Comparison of ENCODE assay signal across 9 cellular contexts in the genomic region with DNA sequence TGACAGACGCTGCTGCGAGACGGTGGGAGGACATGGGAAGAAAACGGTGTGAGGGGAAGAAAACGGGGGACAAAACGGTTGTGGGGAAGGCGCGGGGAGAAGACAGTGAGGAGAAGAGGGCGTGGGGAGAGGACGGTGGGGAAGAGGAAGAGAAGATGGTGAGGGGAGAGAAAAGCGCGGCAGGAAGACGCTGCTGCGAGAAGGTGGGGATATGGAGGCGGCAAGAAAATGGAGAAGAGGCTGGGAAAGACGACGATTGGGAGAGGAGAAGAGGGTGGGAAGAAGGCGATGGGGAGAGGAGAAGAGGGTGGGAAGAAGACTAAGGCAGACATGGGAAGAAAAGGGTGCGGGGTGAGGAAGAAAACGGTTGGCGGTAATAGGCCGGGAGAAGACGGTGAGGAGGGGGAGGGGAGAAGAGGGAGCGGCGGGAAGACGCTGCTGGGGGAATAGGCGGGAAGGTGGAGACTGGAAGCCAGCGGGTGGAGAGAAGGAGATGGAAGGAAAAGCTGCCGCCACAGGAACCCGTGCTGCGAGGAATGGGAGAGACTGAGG. TPM values are rescaled to one million over a fixed set of nuclear protein-coding genes. Genes with fewer than 3 reads are reported as not detected.
DNase-seq lines count a peak whose midpoint lies in the region; ATAC-seq and TF ChIP-seq lines count a peak whose summit lies in the region.
"Not testable (repeated sequence)": the region's sequence is repeated elsewhere in the genome, so short reads cannot be mapped to it uniquely, and the experiment has no call there.
"Had no signal": no experiment of that assay in that cellular context is flagged by ENCODE, and none has a peak within 500 bp of the region (broad histone marks: within the 10 kb centered on the region; RNA-seq: fewer than 3 reads in every experiment).

No MANE protein-coding gene starts in this region.

- DNase-seq in A673 (ENCODE audit: low spot score); GM06990 (ENCODE audit: extremely low read depth, insufficient read length); activated CD4-positive, alpha-beta T cell treated with anti-CD3 and anti-CD28 coated beads for 36 hours; memory B cell (ENCODE audit: low spot score in 2 of 2): not testable (repeated sequence)
- peak; percentile 60 for DNase-seq in MG63
- DNase-seq in brain microvascular endothelial cell, result peak; percentile 1

- not testable (repeated sequence) for H3K27ac ChIP-seq in A673 (ENCODE audit: low read depth, low read length, poor library complexity, severe bottlenecking); brain microvascular endothelial cell; gastroesophageal sphincter
- H3K27ac ChIP-seq in rectal smooth muscle tissue (ENCODE audit: low read depth, low read length), result peak overlapping the region; percentile 15

- H3K9me3 Mint-ChIP-seq in activated CD4-positive, alpha-beta T cell treated with anti-CD3 and anti-CD28 coated beads for 36 hours (ENCODE audit: low read depth); memory B cell: not testable (repeated sequence)

- not testable (repeated sequence) for H3K36me3 Mint-ChIP-seq in activated CD4-positive, alpha-beta T cell treated with anti-CD3 and anti-CD28 coated beads for 36 hours (ENCODE audit: low read depth); memory B cell

- 0% methylated on average over 12 of the region's 31 CpGs; no CpG with 5 or more reads in 1 of the 2 donors for WGBS in gastroesophageal sphincter (ENCODE audit: low coverage in 1 of 2), 2 donors

- not testable (repeated sequence) for TF ChIP-seq CTCF in A673 (conservative IDR thresholded peaks at IDR 0.05; ENCODE audit: low read depth, low read length); GM06990 (IDR thresholded peaks at IDR 0.05; ENCODE audit: insufficient read depth, low read length, poor library complexity, severe bottlenecking); brain microvascular endothelial cell (IDR thresholded peaks at IDR 0.05; ENCODE audit: low read depth, low read length, missing control alignments); gastroesophageal sphincter (IDR thresholded peaks at IDR 0.05)

- not testable (repeated sequence) for TF ChIP-seq POLR2A in gastroesophageal sphincter (IDR thresholded peaks at IDR 0.05)

- H3K27ac Mint-ChIP-seq in activated CD4-positive, alpha-beta T cell treated with anti-CD3 and anti-CD28 coated beads for 36 hours, result peak overlapping the region; percentile 47
- H3K27ac Mint-ChIP-seq in memory B cell, result not testable (repeated sequence)

- CTCF ChIA-PET in A673 (lab: Charles Lee); activated CD4-positive, alpha-beta T cell treated with anti-CD3 and anti-CD28 coated beads for 36 hours (lab: Charles Lee): not testable (repeated sequence)

- peak; percentile 2 for ATAC-seq in activated CD4-positive, alpha-beta T cell treated with anti-CD3 and anti-CD28 coated beads for 36 hours
- ATAC-seq in gastroesophageal sphincter, result peak; percentile 54
- ATAC-seq in memory B cell (ENCODE audit: low read depth), result not testable (repeated sequence)

- intact Hi-C loops in A673 (cut with micrococcal nuclease; ENCODE audit: unreplicated experiment); activated CD4-positive, alpha-beta T cell treated with anti-CD3 and anti-CD28 coated beads for 36 hours (cut with DNase I, micrococcal nuclease): not testable (repeated sequence)

- not testable (repeated sequence) for H3K4me1 Mint-ChIP-seq in activated CD4-positive, alpha-beta T cell treated with anti-CD3 and anti-CD28 coated beads for 36 hours
- peaks cover 11% of the 10 kb centered on the region for H3K4me1 Mint-ChIP-seq in memory B cell

- POLR2A ChIA-PET in A673 (lab: Charles Lee; ENCODE audit: low non-redundant PET); activated CD4-positive, alpha-beta T cell treated with anti-CD3 and anti-CD28 coated beads for 36 hours (lab: Charles Lee): not testable (repeated sequence)

- H3K9me3 ChIP-seq in A673 (ENCODE audit: low read depth, low read length, poor library complexity, severe bottlenecking); MG63; gastroesophageal sphincter: not testable (repeated sequence)

- H3K4me3 ChIP-seq in A673 (ENCODE audit: low read depth, low read length, poor library complexity, severe bottlenecking) (peak overlapping the region; percentile 38), GM06990 (replicated peaks; ENCODE audit: low read depth, low read length) (peak overlapping the region; percentile 46), MG63 (peak overlapping the region; percentile 19; the same call in 1 of the 2 replicates), brain microvascular endothelial cell (ENCODE audit: low read depth, low read length) (peak overlapping the region; percentile 36), gastroesophageal sphincter (peak overlapping the region in 1 of 2 donors; percentile 40), rectal smooth muscle tissue (ENCODE audit: low read length) (peak overlapping the region; percentile 57)

- not testable (repeated sequence) for H3K27me3 Mint-ChIP-seq in activated CD4-positive, alpha-beta T cell treated with anti-CD3 and anti-CD28 coated beads for 36 hours; memory B cell

- H3K9ac ChIP-seq in rectal smooth muscle tissue (ENCODE audit: low read length), result not testable (repeated sequence)

- not testable (repeated sequence) for H3K27me3 ChIP-seq in A673 (replicated peaks; ENCODE audit: insufficient read depth, low read depth, low read length, poor library complexity); GM06990 (replicated peaks; ENCODE audit: control insufficient read depth, insufficient read depth, low read length); MG63; brain microvascular endothelial cell (replicated peaks); gastroesophageal sphincter; rectal smooth muscle tissue (ENCODE audit: control insufficient read depth, insufficient read depth, low read length)

- peak overlapping the region; percentile 72 for H3K4me3 Mint-ChIP-seq in activated CD4-positive, alpha-beta T cell treated with anti-CD3 and anti-CD28 coated beads for 36 hours
- peak overlapping the region; percentile 80 for H3K4me3 Mint-ChIP-seq in memory B cell

- H3K36me3 ChIP-seq in A673 (ENCODE audit: insufficient read depth, low read length, poor library complexity, severe bottlenecking); GM06990 (ENCODE audit: control insufficient read depth, insufficient read depth, low read length); MG63; brain microvascular endothelial cell (replicated peaks); gastroesophageal sphincter; rectal smooth muscle tissue (ENCODE audit: control insufficient read depth, insufficient read depth, low read length): not testable (repeated sequence)

- not testable (repeated sequence) for BruUV-seq in A673 (replicated peaks; lab: Mats Ljungman, UMichigan)

- TF ChIP-seq EP300 in gastroesophageal sphincter (IDR thresholded peaks at IDR 0.05), result not testable (repeated sequence)

- in situ Hi-C loops in brain microvascular endothelial cell (cut with HindIII; ENCODE audit: low pct_ligation_motif_present, low sequenced_read_pairs), result not testable (repeated sequence)

- not testable (repeated sequence) for H3K4me1 ChIP-seq in A673 (ENCODE audit: insufficient read depth, low read length, poor library complexity, severe bottlenecking); gastroesophageal sphincter; rectal smooth muscle tissue (ENCODE audit: control insufficient read depth, insufficient read depth, low read length)

RNA-seq across cellular contexts. Expression of gene CDRT15L2, which starts 46.9 kb away (rescaled TPM):
- not detected in 2 replicates for total RNA-seq in A673 (2021)
- not detected in 2 replicates for total RNA-seq in MG63 (2014; rRNA removed; shearing (Covaris generic); ENCODE audit: low replicate concordance)
- not detected for total RNA-seq in activated CD4-positive, alpha-beta T cell treated with anti-CD3 and anti-CD28 coated beads for 36 hours
- not detected for total RNA-seq in gastroesophageal sphincter
- total RNA-seq: posterior vena cava had no signal
